ENCODE assay signal across 17 cellular contexts in genomic region chr17:50107790-50108414, GRCh38. TPM values are rescaled to one million over a fixed set of nuclear protein-coding genes. Genes with fewer than 3 reads are reported as not detected.
DNase-seq lines count a peak whose midpoint lies in the region; ATAC-seq, FAIRE-seq and TF ChIP-seq lines count a peak whose summit lies in the region.
"Had no signal": no experiment of that assay in that cellular context is flagged by ENCODE, and none has a peak within 500 bp of the region (broad histone marks: within the 10 kb centered on the region; RNA-seq: fewer than 3 reads in every experiment).

No MANE protein-coding gene starts in this region.

- H3K36me3 ChIP-seq in keratinocyte (ENCODE audit: control insufficient read depth in 2 of 2, extremely low read depth in 1 of 2, insufficient read depth in 2 of 2, low read length in 2 of 2) = peaks cover 0 to 2% of the 10 kb centered on the region in 2 experiments

- no peak for TF ChIP-seq CTCF in keratinocyte (optimal IDR thresholded peaks at IDR 0.05 in 1 of 3, IDR thresholded peaks at IDR 0.05 in 1 of 3, conservative IDR thresholded peaks at IDR 0.05 in 1 of 3; ENCODE audit: extremely low read depth in 1 of 3, insufficient read depth in 2 of 3, low read length in 3 of 3)

- intact Hi-C loops in sciatic nerve (cut with DNase I) = no loop called here

- H3K9me3 ChIP-seq in keratinocyte (ENCODE audit: control insufficient read depth, low read depth, low read length) = no peaks in the 10 kb centered on the region
- H3K9me3 ChIP-seq: thoracic aorta had no signal

- no peaks in the 10 kb centered on the region for H3K9me1 ChIP-seq in keratinocyte (ENCODE audit: control insufficient read depth, extremely low read depth, insufficient read depth, low read length)

- dilution Hi-C loops in keratinocyte (cut with MboI; ENCODE audit: extremely low pct_ligation_motif_present, low sequenced_read_pairs) = no loop called here

- DNase-seq in AG20443 (ENCODE audit: low spot score) = peak; percentile 79
- no peak for DNase-seq in HTR-8/SVneo (ENCODE audit: insufficient read length, low spot score)
- DNase-seq in cerebellar cortex (ENCODE audit: low spot score) = peak; percentile 3
- no peak for DNase-seq in keratinocyte (ENCODE audit: low read depth, low spot score)
- no peak for DNase-seq in RKO (ENCODE audit: low spot score)
- no peak for DNase-seq in stimulated activated effector memory CD8-positive, alpha-beta T cell treated with anti-CD3 and anti-CD28 coated beads, Interleukin-12 subunit alpha, Interleukin-12 subunit beta, amount 100 ng/mL, for 72 hours (ENCODE audit: low spot score in 2 of 2)
- no peak for DNase-seq in sciatic nerve (ENCODE audit: low spot score)
- DNase-seq: activated CD8-positive, alpha-beta T cell treated with anti-CD3 and anti-CD28 coated beads, Interleukin-2, amount 10 ng/mL, durations not matched to agents 7 days and 5 days; C1 segment of cervical spinal cord; effector memory CD4-positive, alpha-beta T cell had no signal

- peaks cover 9% of the 10 kb centered on the region for H3K36me3 Mint-ChIP-seq in stimulated activated effector memory CD8-positive, alpha-beta T cell treated with anti-CD3 and anti-CD28 coated beads, Interleukin-12 subunit alpha, Interleukin-12 subunit beta, amount 100 ng/mL, for 72 hours

- FAIRE-seq in HTR-8/SVneo (lab: Jason Lieb, UNC) (peak; percentile 4), keratinocyte (lab: Jason Lieb, UNC) (peak; percentile 94)
- FAIRE-seq: GM12892 had no signal

- H3K27me3 ChIP-seq in keratinocyte (ENCODE audit: control insufficient read depth, extremely low read depth, insufficient read depth, low read length) = no peaks in the 10 kb centered on the region

- no peak for ATAC-seq in stimulated activated effector memory CD8-positive, alpha-beta T cell treated with anti-CD3 and anti-CD28 coated beads, Interleukin-12 subunit alpha, Interleukin-12 subunit beta, amount 100 ng/mL, for 72 hours
- ATAC-seq in sciatic nerve (no peak), GM21723 (IDR thresholded peaks at IDR 0.05; ENCODE audit: unreplicated experiment) (no peak)
- ATAC-seq: activated CD8-positive, alpha-beta T cell treated with anti-CD3 and anti-CD28 coated beads, Interleukin-2, amount 10 ng/mL, durations not matched to agents 7 days and 5 days had no signal

- H2AFZ ChIP-seq in keratinocyte (ENCODE audit: control insufficient read depth, low read length) = no peak overlapping the region

- no peaks in the 10 kb centered on the region for H4K20me1 ChIP-seq in keratinocyte (ENCODE audit: control insufficient read depth, extremely low read depth, insufficient read depth, low read length)

- H3K4me1 Mint-ChIP-seq in stimulated activated effector memory CD8-positive, alpha-beta T cell treated with anti-CD3 and anti-CD28 coated beads, Interleukin-12 subunit alpha, Interleukin-12 subunit beta, amount 100 ng/mL, for 72 hours = no peaks in the 10 kb centered on the region

- peaks cover 24% of the 10 kb centered on the region for H3K4me1 ChIP-seq in keratinocyte (ENCODE audit: control insufficient read depth, extremely low read depth, insufficient read depth, low read length)

- no peaks in the 10 kb centered on the region for H3K9me3 Mint-ChIP-seq in stimulated activated effector memory CD8-positive, alpha-beta T cell treated with anti-CD3 and anti-CD28 coated beads, Interleukin-12 subunit alpha, Interleukin-12 subunit beta, amount 100 ng/mL, for 72 hours
- H3K9me3 Mint-ChIP-seq: activated T-helper 2 cell treated with anti-CD3 and anti-CD28 coated beads, Interferon-gamma antibody, Interleukin-2, Interleukin-4, amounts not matched to agents 10 μg/mL and 5 μg/mL and 100 μg/mL, durations not matched to agents 14 hours and 24 hours and 36 hours had no signal

- peak overlapping the region; percentile 80 for H3K4me2 ChIP-seq in keratinocyte (ENCODE audit: control insufficient read depth, extremely low read depth, insufficient read depth, low read depth, low read length)

- H3K4me3 Mint-ChIP-seq in stimulated activated effector memory CD8-positive, alpha-beta T cell treated with anti-CD3 and anti-CD28 coated beads, Interleukin-12 subunit alpha, Interleukin-12 subunit beta, amount 100 ng/mL, for 72 hours = no peak overlapping the region
- H3K4me3 Mint-ChIP-seq: activated CD8-positive, alpha-beta T cell treated with anti-CD3 and anti-CD28 coated beads, Interleukin-2, amount 10 ng/mL, durations not matched to agents 7 days and 5 days had no signal

- H3K27ac ChIP-seq in keratinocyte (ENCODE audit: control insufficient read depth, insufficient read depth, low read length) = peak overlapping the region; percentile 38
- H3K27ac ChIP-seq: SK-N-MC, thoracic aorta had no signal

- H3K9ac ChIP-seq in keratinocyte (ENCODE audit: control insufficient read depth, extremely low read depth, insufficient read depth, low read length) = no peak overlapping the region

- no peaks in the 10 kb centered on the region for H3K79me2 ChIP-seq in keratinocyte (ENCODE audit: control insufficient read depth, insufficient read depth, low read length)

- H3K4me3 ChIP-seq in keratinocyte (ENCODE audit: control insufficient read depth in 2 of 3, extremely low read depth in 1 of 3, insufficient read depth in 2 of 3, low read depth in 1 of 3, low read length in 3 of 3) = no peak overlapping the region
- H3K4me3 ChIP-seq: SK-N-MC, thoracic aorta had no signal

- no peak overlapping the region for H3K27ac Mint-ChIP-seq in stimulated activated effector memory CD8-positive, alpha-beta T cell treated with anti-CD3 and anti-CD28 coated beads, Interleukin-12 subunit alpha, Interleukin-12 subunit beta, amount 100 ng/mL, for 72 hours
- H3K27ac Mint-ChIP-seq: activated CD8-positive, alpha-beta T cell treated with anti-CD3 and anti-CD28 coated beads, Interleukin-2, amount 10 ng/mL, durations not matched to agents 7 days and 5 days; activated T-helper 2 cell treated with anti-CD3 and anti-CD28 coated beads, Interferon-gamma antibody, Interleukin-2, Interleukin-4, amounts not matched to agents 10 μg/mL and 5 μg/mL and 100 μg/mL, durations not matched to agents 14 hours and 24 hours and 36 hours had no signal

RNA-seq across cellular contexts. Expression of gene PDK2, which starts 12.8 kb away (rescaled TPM):
- polyA plus RNA-seq in keratinocyte = 7.5 to 24.1 TPM (median 8.6 TPM) in 3 replicates
- 2.1 TPM for polyA plus RNA-seq in keratinocyte (2011; ENCODE audit: low read depth)
- 19.2 and 30.7 TPM in 2 replicates for polyA plus RNA-seq in keratinocyte (2011; cell fraction: cytosol; rRNA removed)
- 21.7 and 30.4 TPM in 2 replicates for polyA plus RNA-seq in keratinocyte (2011; cell fraction: nucleus; rRNA removed)
- polyA plus RNA-seq in keratinocyte (2012; ENCODE audit: low replicate concordance) = 5.9 and 11.2 TPM in 2 replicates
- polyA minus RNA-seq in keratinocyte = 21.8 to 28.3 TPM (median 21.9 TPM) in 3 replicates
- polyA minus RNA-seq in keratinocyte (2011; cell fraction: cytosol; rRNA and poly(A)+ RNA removed) = 18.8 TPM
- polyA minus RNA-seq in keratinocyte (2011; cell fraction: nucleus; rRNA and poly(A)+ RNA removed) = 11.7 and 14.0 TPM in 2 replicates
- total RNA-seq in sciatic nerve = 48.6 TPM

RNA-seq across cellular contexts. Expression of gene SAMD14, which starts 22.1 kb away (rescaled TPM):
- 0.02 to 0.06 TPM in 2 of 3 replicates, not detected in the other for polyA plus RNA-seq in keratinocyte
- polyA plus RNA-seq in keratinocyte (2011; ENCODE audit: low read depth) = not detected
- 0.06 TPM in 1 of 2 replicates, not detected in the other for polyA plus RNA-seq in keratinocyte (2011; cell fraction: cytosol; rRNA removed)
- polyA plus RNA-seq in keratinocyte (2011; cell fraction: nucleus; rRNA removed) = 0.10 and 0.24 TPM in 2 replicates
- polyA plus RNA-seq in keratinocyte (2012; ENCODE audit: low replicate concordance) = 0.08 and 0.16 TPM in 2 replicates
- polyA minus RNA-seq in keratinocyte = not detected in 3 replicates
- not detected for polyA minus RNA-seq in keratinocyte (2011; cell fraction: cytosol; rRNA and poly(A)+ RNA removed)
- polyA minus RNA-seq in keratinocyte (2011; cell fraction: nucleus; rRNA and poly(A)+ RNA removed) = not detected in 2 replicates
- 2.5 TPM for total RNA-seq in sciatic nerve

RNA-seq across cellular contexts. Expression of gene PPP1R9B, which starts 42.6 kb away (rescaled TPM):
- 15.2 to 18.2 TPM (median 16.1 TPM) in 3 replicates for polyA plus RNA-seq in keratinocyte
- polyA plus RNA-seq in keratinocyte (2011; ENCODE audit: low read depth) = 22.8 TPM
- polyA plus RNA-seq in keratinocyte (2011; cell fraction: cytosol; rRNA removed) = 8.3 and 13.7 TPM in 2 replicates
- polyA plus RNA-seq in keratinocyte (2011; cell fraction: nucleus; rRNA removed) = 28.4 and 30.6 TPM in 2 replicates
- 14.4 and 28.8 TPM in 2 replicates for polyA plus RNA-seq in keratinocyte (2012; ENCODE audit: low replicate concordance)
- 16.8 to 19.3 TPM (median 18.8 TPM) in 3 replicates for polyA minus RNA-seq in keratinocyte
- polyA minus RNA-seq in keratinocyte (2011; cell fraction: cytosol; rRNA and poly(A)+ RNA removed) = 31.7 TPM
- 12.8 and 15.4 TPM in 2 replicates for polyA minus RNA-seq in keratinocyte (2011; cell fraction: nucleus; rRNA and poly(A)+ RNA removed)
- 58.8 TPM for total RNA-seq in sciatic nerve

RNA-seq across cellular contexts. Expression of gene ITGA3, which starts 52.0 kb away (rescaled TPM):
- polyA plus RNA-seq in keratinocyte = 427 to 733 TPM (median 708 TPM) in 3 replicates
- 311 TPM for polyA plus RNA-seq in keratinocyte (2011; ENCODE audit: low read depth)
- 216 and 405 TPM in 2 replicates for polyA plus RNA-seq in keratinocyte (2011; cell fraction: cytosol; rRNA removed)
- 1,779 and 2,144 TPM in 2 replicates for polyA plus RNA-seq in keratinocyte (2011; cell fraction: nucleus; rRNA removed)
- polyA plus RNA-seq in keratinocyte (2012; ENCODE audit: low replicate concordance) = 460 and 965 TPM in 2 replicates
- 1,193 to 2,515 TPM (median 1,361 TPM) in 3 replicates for polyA minus RNA-seq in keratinocyte
- polyA minus RNA-seq in keratinocyte (2011; cell fraction: cytosol; rRNA and poly(A)+ RNA removed) = 897 TPM
- 2,521 and 2,609 TPM in 2 replicates for polyA minus RNA-seq in keratinocyte (2011; cell fraction: nucleus; rRNA and poly(A)+ RNA removed)
- 70.1 TPM for total RNA-seq in sciatic nerve

RNA-seq across cellular contexts. Expression of gene SGCA, which starts 57.9 kb away (rescaled TPM):
- polyA plus RNA-seq in keratinocyte = not detected in 3 replicates
- polyA plus RNA-seq in keratinocyte (2011; ENCODE audit: low read depth) = not detected
- polyA plus RNA-seq in keratinocyte (2011; cell fraction: cytosol; rRNA removed) = not detected in 2 replicates
- polyA plus RNA-seq in keratinocyte (2011; cell fraction: nucleus; rRNA removed) = not detected in 2 replicates
- polyA plus RNA-seq in keratinocyte (2012; ENCODE audit: low replicate concordance) = not detected in 2 replicates
- polyA minus RNA-seq in keratinocyte = not detected in 3 replicates
- not detected for polyA minus RNA-seq in keratinocyte (2011; cell fraction: cytosol; rRNA and poly(A)+ RNA removed)
- not detected in 2 replicates for polyA minus RNA-seq in keratinocyte (2011; cell fraction: nucleus; rRNA and poly(A)+ RNA removed)
- total RNA-seq in sciatic nerve = 3.5 TPM
- total RNA-seq: activated CD8-positive, alpha-beta T cell treated with anti-CD3 and anti-CD28 coated beads, Interleukin-2, amount 10 ng/mL, durations not matched to agents 7 days and 5 days; kidney epithelial cell; pulmonary artery endothelial cell had no signal

Comparison
In these comparisons a context has a peak if more than half of its experiments do, and no peak if none do; other contexts are left out.
1. DNase-seq: peak in AG20443 (single experiment) and cerebellar cortex (single experiment); none in HTR-8/SVneo (single experiment), keratinocyte (single experiment), RKO (single experiment), stimulated activated effector memory CD8-positive, alpha-beta T cell treated with anti-CD3 and anti-CD28 coated beads, Interleukin-12 subunit alpha, Interleukin-12 subunit beta, amount 100 ng/mL, for 72 hours (0 of 2) and sciatic nerve (single experiment).